ENCODE assay signal across 14 cellular contexts in genomic region chr19:16702123-16702522, GRCh38. TPM values are rescaled to one million over a fixed set of nuclear protein-coding genes. Genes with fewer than 3 reads are reported as not detected.
A peak's percentile ranks its signal among the peaks of the same experiment; 100 is the strongest.
DNase-seq lines count a peak whose midpoint lies in the region; ATAC-seq and TF ChIP-seq lines count a peak whose summit lies in the region.
"Had no signal": no experiment of that assay in that cellular context is flagged by ENCODE, and none has a peak within 500 bp of the region (broad histone marks: within the 10 kb centered on the region; RNA-seq: fewer than 3 reads in every experiment).

No MANE protein-coding gene starts in this region.

- no peaks in the 10 kb centered on the region for H3K4me1 ChIP-seq in cardiac muscle cell (ENCODE audit: low read depth)
- peaks cover 18 to 22% (median 20%) of the 10 kb centered on the region in 3 donors for H3K4me1 ChIP-seq in skeletal muscle tissue (ENCODE audit: control insufficient read depth in 3 of 3, insufficient read depth in 3 of 3, low read length in 3 of 3)

- ATAC-seq in HG02798 (IDR thresholded peaks at IDR 0.05; ENCODE audit: poor library complexity, unreplicated experiment) (no peak), GM21526 (IDR thresholded peaks at IDR 0.05; ENCODE audit: low FRiP score, unreplicated experiment) (no peak), GM21367 (IDR thresholded peaks at IDR 0.05; ENCODE audit: unreplicated experiment) (no peak)
- ATAC-seq: left colon had no signal

- H3K4me3 ChIP-seq in cardiac muscle cell (no peak overlapping the region), skeletal muscle tissue (ENCODE audit: low read length in 3 of 3) (peak overlapping the region in 1 of 3 donors; percentile 13)

- no peak for TF ChIP-seq CTCF in cardiac muscle cell (IDR thresholded peaks at IDR 0.05; ENCODE audit: low read depth, low read length)

- peak overlapping the region in 2 of 3 donors; percentile 40 to 60 for H3K9ac ChIP-seq in skeletal muscle tissue (ENCODE audit: low read depth in 1 of 3, low read length in 3 of 3)

- DNase-seq in DMS 273 (lab: John Stamatoyannopoulos, UW; ENCODE audit: unreplicated experiment) (peak; percentile 67), DMS 273 treated with DMSO at 0.1 percent for 48 hours (lab: John Stamatoyannopoulos, UW) (no peak), UCSD-AML1 (lab: John Stamatoyannopoulos, UW; ENCODE audit: unreplicated experiment) (peak; percentile 12), cardiac muscle cell (ENCODE audit: low read depth in 1 of 2, low spot score in 1 of 2) (peak; percentile 1 to 49)
- DNase-seq: activated CD4-positive, CD25-positive, alpha-beta regulatory T cell treated with anti-CD3 and anti-CD28 coated beads, Interleukin-2, amount 50 U/mL, for 72 hours; left colon; NCI-H2081 had no signal

- no peaks in the 10 kb centered on the region for H3K36me3 ChIP-seq in cardiac muscle cell
- H3K36me3 ChIP-seq in skeletal muscle tissue (ENCODE audit: control insufficient read depth in 3 of 3, insufficient read depth in 3 of 3, low read length in 3 of 3): no peaks in the 10 kb centered on the region

- H3K9me3 ChIP-seq in cardiac muscle cell (ENCODE audit: low read depth) (no peaks in the 10 kb centered on the region), skeletal muscle tissue (ENCODE audit: control insufficient read depth in 3 of 3, low read length in 3 of 3) (no peaks in the 10 kb centered on the region)

- H3K27me3 ChIP-seq in cardiac muscle cell (no peaks in the 10 kb centered on the region), skeletal muscle tissue (ENCODE audit: control insufficient read depth in 3 of 3, insufficient read depth in 3 of 3, low read length in 3 of 3) (no peaks in the 10 kb centered on the region)

- H3K27ac ChIP-seq in cardiac muscle cell (peak overlapping the region; percentile 35), skeletal muscle tissue (ENCODE audit: low read depth, low read length) (peak overlapping the region; percentile 52)
- H3K27ac ChIP-seq: 22Rv1, HL-60 had no signal

RNA-seq across cellular contexts. Expression of gene NWD1, which starts 17.5 kb away (rescaled TPM):
- total RNA-seq in cardiac muscle cell: 0.03 and 0.04 TPM in 2 replicates
- polyA plus RNA-seq in cardiac muscle cell: not detected in 2 replicates
- under 0.01 TPM for total RNA-seq in skeletal muscle tissue
- total RNA-seq: pulmonary artery endothelial cell had no signal

RNA-seq across cellular contexts. Expression of gene TMEM38A, which starts 41.2 kb away (rescaled TPM):
- total RNA-seq in cardiac muscle cell: 27.6 and 28.3 TPM in 2 replicates
- 33.4 and 41.1 TPM in 2 replicates for polyA plus RNA-seq in cardiac muscle cell
- 129 TPM for total RNA-seq in skeletal muscle tissue

RNA-seq across cellular contexts. Expression of gene SMIM7, which starts 42.2 kb away (rescaled TPM):
- total RNA-seq in cardiac muscle cell (63.0 and 67.2 TPM in 2 replicates), skeletal muscle tissue (48.0 TPM)
- 88.2 and 104 TPM in 2 replicates for polyA plus RNA-seq in cardiac muscle cell
